Comparison of ENCODE assay signal across 1 cellular context in genomic region chr10:79184649-79185048, GRCh38.
TF ChIP-seq lines count a peak whose summit lies in the region.

No MANE protein-coding gene starts in this region.

TF ChIP-seq in IMR-90, 13 proteins besides CTCF, POLR2A, EP300 and RAD21:
- TF ChIP-seq MAFK (IDR thresholded peaks at IDR 0.05; ENCODE audit: low read depth, low read length) (no peak), SMC3 (IDR thresholded peaks at IDR 0.05; ENCODE audit: low read depth, low read length) (no peak), RCOR1 (IDR thresholded peaks at IDR 0.05; ENCODE audit: insufficient replicate concordance, low read length) (no peak), BHLHE40 (IDR thresholded peaks at IDR 0.05; ENCODE audit: low read depth, low read length) (no peak), CHD1 (IDR thresholded peaks at IDR 0.05; ENCODE audit: low read depth, low read length) (no peak), RFX5 (IDR thresholded peaks at IDR 0.05; ENCODE audit: low read depth, low read length) (no peak), MAZ (IDR thresholded peaks at IDR 0.05; ENCODE audit: borderline replicate concordance, low read depth, low read length) (no peak), NFE2L2 (IDR thresholded peaks at IDR 0.05; ENCODE audit: low read depth, low read length) (no peak), MXI1 (IDR thresholded peaks at IDR 0.05; ENCODE audit: borderline replicate concordance, low read depth, low read length) (no peak), FOS (IDR thresholded peaks at IDR 0.05; ENCODE audit: low read depth, low read length) (no peak), ELK1 (IDR thresholded peaks at IDR 0.05; ENCODE audit: borderline replicate concordance, low read depth, low read length) (no peak), CEBPB (IDR thresholded peaks at IDR 0.05; ENCODE audit: low read depth, low read length) (no peak)
- TF ChIP-seq, protein P1, sequence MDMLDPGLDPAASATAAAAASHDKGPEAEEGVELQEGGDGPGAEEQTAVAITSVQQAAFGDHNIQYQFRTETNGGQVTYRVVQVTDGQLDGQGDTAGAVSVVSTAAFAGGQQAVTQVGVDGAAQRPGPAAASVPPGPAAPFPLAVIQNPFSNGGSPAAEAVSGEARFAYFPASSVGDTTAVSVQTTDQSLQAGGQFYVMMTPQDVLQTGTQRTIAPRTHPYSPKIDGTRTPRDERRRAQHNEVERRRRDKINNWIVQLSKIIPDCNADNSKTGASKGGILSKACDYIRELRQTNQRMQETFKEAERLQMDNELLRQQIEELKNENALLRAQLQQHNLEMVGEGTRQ (IDR thresholded peaks at IDR 0.05; ENCODE audit: low read depth, low read length), result no peak
